2 cellular contexts compared by ENCODE assay signal in the genomic region with DNA sequence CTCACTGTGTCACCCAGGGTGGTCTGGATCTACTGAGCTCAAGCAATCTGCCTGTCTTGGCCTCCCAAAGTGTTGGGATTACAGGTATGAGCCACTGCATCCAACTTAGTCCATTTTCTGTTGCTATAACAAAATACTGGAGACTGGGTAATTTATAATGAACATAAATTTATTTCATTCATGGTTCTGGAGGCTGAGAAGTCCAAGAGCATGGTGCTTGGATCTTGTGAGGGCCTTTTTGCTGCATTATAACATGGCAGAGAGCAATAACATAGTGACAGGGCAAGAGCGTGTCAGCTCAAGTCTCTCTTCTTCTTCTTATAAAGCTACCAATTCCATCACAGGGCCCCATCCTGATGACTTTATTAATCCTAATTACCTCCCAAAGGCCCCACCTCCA.
TF ChIP-seq lines count a peak whose summit lies in the region.

No MANE protein-coding gene starts in this region.

TF ChIP-seq in HepG2, 621 proteins besides CTCF, POLR2A, EP300 and RAD21:
- TF ChIP-seq MIER3 (CRISPR knock-in tag; IDR thresholded peaks at IDR 0.05; ENCODE audit: borderline replicate concordance) (no peak), ZNF564 (CRISPR knock-in tag; IDR thresholded peaks at IDR 0.05) (peak; percentile 94)

TF ChIP-seq in GM23338, 12 proteins besides CTCF, POLR2A, EP300 and RAD21:
- TF ChIP-seq ZNF331 (CRISPR knock-in tag; IDR thresholded peaks at IDR 0.05; ENCODE audit: low read depth) (no peak), REST (IDR thresholded peaks at IDR 0.05; ENCODE audit: unreplicated experiment) (no peak), STAT1 (IDR thresholded peaks at IDR 0.05; ENCODE audit: unreplicated experiment) (no peak), ZNF114 (CRISPR knock-in tag; IDR thresholded peaks at IDR 0.05) (no peak), CREB1 (CRISPR knock-in tag; IDR thresholded peaks at IDR 0.05; ENCODE audit: low read depth) (no peak), EZH2phosphoT487 (IDR thresholded peaks at IDR 0.05; ENCODE audit: unreplicated experiment) (no peak), JUNB (IDR thresholded peaks at IDR 0.05; ENCODE audit: unreplicated experiment) (no peak), POLR2AphosphoS5 (IDR thresholded peaks at IDR 0.05; ENCODE audit: low read depth) (no peak), EZH2 (IDR thresholded peaks at IDR 0.05; ENCODE audit: low read depth, unreplicated experiment) (no peak), NANOG (IDR thresholded peaks at IDR 0.05; ENCODE audit: borderline replicate concordance) (no peak)
- TF ChIP-seq, protein P1, sequence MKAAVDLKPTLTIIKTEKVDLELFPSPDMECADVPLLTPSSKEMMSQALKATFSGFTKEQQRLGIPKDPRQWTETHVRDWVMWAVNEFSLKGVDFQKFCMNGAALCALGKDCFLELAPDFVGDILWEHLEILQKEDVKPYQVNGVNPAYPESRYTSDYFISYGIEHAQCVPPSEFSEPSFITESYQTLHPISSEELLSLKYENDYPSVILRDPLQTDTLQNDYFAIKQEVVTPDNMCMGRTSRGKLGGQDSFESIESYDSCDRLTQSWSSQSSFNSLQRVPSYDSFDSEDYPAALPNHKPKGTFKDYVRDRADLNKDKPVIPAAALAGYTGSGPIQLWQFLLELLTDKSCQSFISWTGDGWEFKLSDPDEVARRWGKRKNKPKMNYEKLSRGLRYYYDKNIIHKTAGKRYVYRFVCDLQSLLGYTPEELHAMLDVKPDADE (IDR thresholded peaks at IDR 0.05) = no peak
- TF ChIP-seq, protein P2, sequence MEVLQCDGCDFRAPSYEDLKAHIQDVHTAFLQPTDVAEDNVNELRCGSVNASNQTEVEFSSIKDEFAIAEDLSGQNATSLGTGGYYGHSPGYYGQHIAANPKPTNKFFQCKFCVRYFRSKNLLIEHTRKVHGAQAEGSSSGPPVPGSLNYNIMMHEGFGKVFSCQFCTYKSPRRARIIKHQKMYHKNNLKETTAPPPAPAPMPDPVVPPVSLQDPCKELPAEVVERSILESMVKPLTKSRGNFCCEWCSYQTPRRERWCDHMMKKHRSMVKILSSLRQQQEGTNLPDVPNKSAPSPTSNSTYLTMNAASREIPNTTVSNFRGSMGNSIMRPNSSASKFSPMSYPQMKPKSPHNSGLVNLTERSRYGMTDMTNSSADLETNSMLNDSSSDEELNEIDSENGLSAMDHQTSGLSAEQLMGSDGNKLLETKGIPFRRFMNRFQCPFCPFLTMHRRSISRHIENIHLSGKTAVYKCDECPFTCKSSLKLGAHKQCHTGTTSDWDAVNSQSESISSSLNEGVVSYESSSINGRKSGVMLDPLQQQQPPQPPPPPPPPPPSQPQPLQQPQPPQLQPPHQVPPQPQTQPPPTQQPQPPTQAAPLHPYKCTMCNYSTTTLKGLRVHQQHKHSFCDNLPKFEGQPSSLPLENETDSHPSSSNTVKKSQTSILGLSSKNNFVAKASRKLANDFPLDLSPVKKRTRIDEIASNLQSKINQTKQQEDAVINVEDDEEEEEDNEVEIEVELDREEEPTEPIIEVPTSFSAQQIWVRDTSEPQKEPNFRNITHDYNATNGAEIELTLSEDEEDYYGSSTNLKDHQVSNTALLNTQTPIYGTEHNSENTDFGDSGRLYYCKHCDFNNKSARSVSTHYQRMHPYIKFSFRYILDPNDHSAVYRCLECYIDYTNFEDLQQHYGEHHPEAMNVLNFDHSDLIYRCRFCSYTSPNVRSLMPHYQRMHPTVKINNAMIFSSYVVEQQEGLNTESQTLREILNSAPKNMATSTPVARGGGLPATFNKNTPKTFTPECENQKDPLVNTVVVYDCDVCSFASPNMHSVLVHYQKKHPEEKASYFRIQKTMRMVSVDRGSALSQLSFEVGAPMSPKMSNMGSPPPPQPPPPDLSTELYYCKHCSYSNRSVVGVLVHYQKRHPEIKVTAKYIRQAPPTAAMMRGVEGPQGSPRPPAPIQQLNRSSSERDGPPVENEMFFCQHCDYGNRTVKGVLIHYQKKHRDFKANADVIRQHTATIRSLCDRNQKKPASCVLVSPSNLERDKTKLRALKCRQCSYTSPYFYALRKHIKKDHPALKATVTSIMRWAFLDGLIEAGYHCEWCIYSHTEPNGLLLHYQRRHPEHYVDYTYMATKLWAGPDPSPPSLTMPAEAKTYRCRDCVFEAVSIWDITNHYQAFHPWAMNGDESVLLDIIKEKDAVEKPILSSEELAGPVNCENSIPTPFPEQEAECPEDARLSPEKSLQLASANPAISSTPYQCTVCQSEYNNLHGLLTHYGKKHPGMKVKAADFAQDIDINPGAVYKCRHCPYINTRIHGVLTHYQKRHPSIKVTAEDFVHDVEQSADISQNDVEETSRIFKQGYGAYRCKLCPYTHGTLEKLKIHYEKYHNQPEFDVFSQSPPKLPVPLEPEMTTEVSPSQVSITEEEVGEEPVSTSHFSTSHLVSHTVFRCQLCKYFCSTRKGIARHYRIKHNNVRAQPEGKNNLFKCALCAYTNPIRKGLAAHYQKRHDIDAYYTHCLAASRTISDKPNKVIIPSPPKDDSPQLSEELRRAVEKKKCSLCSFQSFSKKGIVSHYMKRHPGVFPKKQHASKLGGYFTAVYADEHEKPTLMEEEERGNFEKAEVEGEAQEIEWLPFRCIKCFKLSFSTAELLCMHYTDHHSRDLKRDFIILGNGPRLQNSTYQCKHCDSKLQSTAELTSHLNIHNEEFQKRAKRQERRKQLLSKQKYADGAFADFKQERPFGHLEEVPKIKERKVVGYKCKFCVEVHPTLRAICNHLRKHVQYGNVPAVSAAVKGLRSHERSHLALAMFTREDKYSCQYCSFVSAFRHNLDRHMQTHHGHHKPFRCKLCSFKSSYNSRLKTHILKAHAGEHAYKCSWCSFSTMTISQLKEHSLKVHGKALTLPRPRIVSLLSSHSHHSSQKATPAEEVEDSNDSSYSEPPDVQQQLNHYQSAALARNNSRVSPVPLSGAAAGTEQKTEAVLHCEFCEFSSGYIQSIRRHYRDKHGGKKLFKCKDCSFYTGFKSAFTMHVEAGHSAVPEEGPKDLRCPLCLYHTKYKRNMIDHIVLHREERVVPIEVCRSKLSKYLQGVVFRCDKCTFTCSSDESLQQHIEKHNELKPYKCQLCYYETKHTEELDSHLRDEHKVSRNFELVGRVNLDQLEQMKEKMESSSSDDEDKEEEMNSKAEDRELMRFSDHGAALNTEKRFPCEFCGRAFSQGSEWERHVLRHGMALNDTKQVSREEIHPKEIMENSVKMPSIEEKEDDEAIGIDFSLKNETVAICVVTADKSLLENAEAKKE (CRISPR knock-in tag; IDR thresholded peaks at IDR 0.05) = no peak
